8 cellular contexts compared by ENCODE assay signal in genomic region chr2:20584637-20585321, GRCh38.
DNase-seq lines count a peak whose midpoint lies in the region; ATAC-seq and TF ChIP-seq lines count a peak whose summit lies in the region.

No MANE protein-coding gene starts in this region.

- H3K9me3 ChIP-seq in SK-N-SH: no peaks in the 10 kb centered on the region
- peaks cover 0 to 9% (median 0%) of the 10 kb centered on the region in 3 donors for H3K9me3 ChIP-seq in gastroesophageal sphincter
- no peaks in the 10 kb centered on the region for H3K9me3 ChIP-seq in parathyroid adenoma (ENCODE audit: control insufficient read depth, low read length)

- H3K27ac ChIP-seq in SK-N-SH (ENCODE audit: low read depth in 2 of 2, low read length in 1 of 2) (peak overlapping the region; percentile 64 to 87), gastroesophageal sphincter (peak overlapping the region; percentile 0 to 88 (median 80)), parathyroid adenoma (peak overlapping the region; percentile 75)

- H3K4me3 Mint-ChIP-seq in CD14-positive monocyte: no peak overlapping the region

- H3K4me1 Mint-ChIP-seq in CD14-positive monocyte: no peaks in the 10 kb centered on the region

- H3K9ac ChIP-seq in SK-N-SH (peak overlapping the region; percentile 66; the same call in 1 of the 2 replicates), parathyroid adenoma (no peak overlapping the region)

- TF ChIP-seq EP300 in SK-N-SH (IDR thresholded peaks at IDR 0.05; ENCODE audit: borderline replicate concordance in 1 of 2, low read depth in 1 of 2, low read length in 1 of 2) (peak in 1 of 2 experiments; percentile 97; a peak in 2 of 4 replicates), gastroesophageal sphincter (IDR thresholded peaks at IDR 0.05) (no peak)

- H2AFZ ChIP-seq in SK-N-SH (ENCODE audit: low read depth): peak overlapping the region; percentile 25; the same call in 1 of the 2 replicates
- peak overlapping the region; percentile 18 for H2AFZ ChIP-seq in parathyroid adenoma

- intact Hi-C loops in CD14-positive monocyte (cut with micrococcal nuclease): no loop called here

- peaks cover 2 to 15% (median 8%) of the 10 kb centered on the region in 7 donors for H3K9me3 Mint-ChIP-seq in CD14-positive monocyte

- TF ChIP-seq CTCF in CD14-positive monocyte (IDR thresholded peaks at IDR 0.05) (no peak), SK-N-SH (IDR thresholded peaks at IDR 0.05) (no peak), gastroesophageal sphincter (IDR thresholded peaks at IDR 0.05) (no peak), parathyroid adenoma (IDR thresholded peaks at IDR 0.05) (no peak)

- H4K20me1 ChIP-seq in SK-N-SH (ENCODE audit: insufficient read depth): no peaks in the 10 kb centered on the region

- no peaks in the 10 kb centered on the region for H3K36me3 ChIP-seq in SK-N-SH (replicated peaks in 1 of 2; ENCODE audit: control insufficient read depth in 1 of 2, insufficient read depth in 2 of 2, low read length in 1 of 2)
- no peaks in the 10 kb centered on the region for H3K36me3 ChIP-seq in gastroesophageal sphincter
- no peaks in the 10 kb centered on the region for H3K36me3 ChIP-seq in parathyroid adenoma (ENCODE audit: control insufficient read depth, insufficient read depth, low read length)

- ATAC-seq in gastroesophageal sphincter (peak; percentile 93), GM19328 (IDR thresholded peaks at IDR 0.05; ENCODE audit: unreplicated experiment) (no peak)

- TF ChIP-seq POLR2A in gastroesophageal sphincter (IDR thresholded peaks at IDR 0.05): no peak

- peaks cover 26% of the 10 kb centered on the region for H3F3A ChIP-seq in SK-N-SH (replicated peaks; ENCODE audit: insufficient read depth)

- POLR2A ChIA-PET in SK-N-SH (lab: Yijun Ruan, JAX): interaction anchor here (1.8 kb wide), 1 partner anchor 138 kb away, joined by 4 read pairs; the partner anchor contains the start of gene RHOB

- no peaks in the 10 kb centered on the region for H3K36me3 Mint-ChIP-seq in CD14-positive monocyte

- DNase-seq in CD14-positive monocyte (ENCODE audit: low spot score) (peak; percentile 14), SK-N-SH (no peak), NCI-H1930 (lab: John Stamatoyannopoulos, UW) (no peak), HUDEP-2 (lab: John Stamatoyannopoulos, UW; ENCODE audit: unreplicated experiment in 76 of 76) (no peak)
- no peak for DNase-seq in stimulated activated CD4-positive, alpha-beta T cell treated with anti-CD3 and anti-CD28 coated beads, Interleukin-15, amount 100 ng/mL, for 24 hours

- H3K4me2 ChIP-seq in SK-N-SH (peak overlapping the region; percentile 66), parathyroid adenoma (ENCODE audit: low read length) (no peak overlapping the region)

- no peak overlapping the region for H3K27ac Mint-ChIP-seq in CD14-positive monocyte

- CTCF ChIA-PET in SK-N-SH (lab: Yijun Ruan, JAX): interaction anchor here (1.0 to 1.8 kb wide), 3 partner anchors 14 to 66 kb away, joined by 3 to 5 read pairs (median 4); partner anchors contain the start of gene HS1BP3

- TF ChIP-seq RAD21 in SK-N-SH (IDR thresholded peaks at IDR 0.05; ENCODE audit: low read length): no peak

- H3K79me2 ChIP-seq in SK-N-SH (ENCODE audit: insufficient read depth): no peaks in the 10 kb centered on the region
- no peaks in the 10 kb centered on the region for H3K79me2 ChIP-seq in parathyroid adenoma

- 65% methylated on average over 8 of the region's 9 CpGs for WGBS in SK-N-SH (ENCODE audit: low lambda C conversion rate)
- 33 to 77% methylated on average over 3 to 5 of the region's 9 CpGs for WGBS in gastroesophageal sphincter (ENCODE audit: low coverage in 1 of 2), 2 donors

- H3K27me3 Mint-ChIP-seq in CD14-positive monocyte (ENCODE audit: low read depth in 3 of 3): peaks cover 2 to 13% (median 3%) of the 10 kb centered on the region in 3 donors

- H3K27me3 ChIP-seq in SK-N-SH (ENCODE audit: insufficient read depth) (no peaks in the 10 kb centered on the region), gastroesophageal sphincter (no peaks in the 10 kb centered on the region), parathyroid adenoma (ENCODE audit: control insufficient read depth, insufficient read depth, low read length) (no peaks in the 10 kb centered on the region)

- no peaks in the 10 kb centered on the region for H3K9me2 ChIP-seq in SK-N-SH

- H3K4me3 ChIP-seq in SK-N-SH (ENCODE audit: low read depth in 2 of 2, low read length in 1 of 2) (peak overlapping the region in 1 of 2 experiments; percentile 49; a peak in 1 of 4 replicates), gastroesophageal sphincter (no peak overlapping the region), parathyroid adenoma (ENCODE audit: low read depth, low read length) (no peak overlapping the region)

- H3K4me1 ChIP-seq in SK-N-SH (ENCODE audit: control insufficient read depth in 1 of 2, insufficient read depth in 2 of 2, low read depth in 1 of 2, low read length in 1 of 2) (peaks cover 24 to 29% of the 10 kb centered on the region in 2 experiments; a peak in 3 of 4 replicates), gastroesophageal sphincter (peaks cover 0 to 56% (median 29%) of the 10 kb centered on the region in 3 donors), parathyroid adenoma (peaks cover 18% of the 10 kb centered on the region)

TF ChIP-seq in SK-N-SH, 30 proteins besides CTCF, POLR2A, EP300 and RAD21 (continues in another document):
- TF ChIP-seq RCOR1 (IDR thresholded peaks at IDR 0.05; ENCODE audit: low read length) (no peak), ZBTB33 (IDR thresholded peaks at IDR 0.05; ENCODE audit: borderline replicate concordance, low read depth) (no peak), FOXM1 (IDR thresholded peaks at IDR 0.05; ENCODE audit: low read depth) (peak; percentile 84; the same call in 1 of the 2 replicates), TEAD4 (IDR thresholded peaks at IDR 0.05; ENCODE audit: borderline replicate concordance, insufficient read depth) (peak; percentile 100), REST (IDR thresholded peaks at IDR 0.05; ENCODE audit: low read depth, low read length) (peak; percentile 61), GABPA (IDR thresholded peaks at IDR 0.05; ENCODE audit: low read depth) (no peak; the same call in 1 of the 2 replicates), FOSL2 (IDR thresholded peaks at IDR 0.05; ENCODE audit: borderline replicate concordance, low read depth) (peak; percentile 86), FOXJ3 (CRISPR knock-in tag; IDR thresholded peaks at IDR 0.05) (no peak), NFIC (IDR thresholded peaks at IDR 0.05; ENCODE audit: borderline replicate concordance) (peak; percentile 90; the same call in 1 of the 2 replicates), SIN3A (IDR thresholded peaks at IDR 0.05; ENCODE audit: borderline replicate concordance, low read depth, low read length) (peak; percentile 70; the same call in 1 of the 2 replicates), POLR2AphosphoS5 (IDR thresholded peaks at IDR 0.05; ENCODE audit: low read depth, low read length) (peak; percentile 92), EZH2phosphoT487 (IDR thresholded peaks at IDR 0.05; ENCODE audit: borderline replicate concordance, low read depth) (no peak), MAX (IDR thresholded peaks at IDR 0.05; ENCODE audit: low read depth) (peak; percentile 98), SMC3 (IDR thresholded peaks at IDR 0.05; ENCODE audit: low read depth, low read length) (no peak), JUND (IDR thresholded peaks at IDR 0.05) (peak; percentile 99), RFX5 (IDR thresholded peaks at IDR 0.05; ENCODE audit: low read length) (no peak), TAF1 (IDR thresholded peaks at IDR 0.05; ENCODE audit: borderline replicate concordance, low read depth, low read length) (peak; percentile 11; the same call in 1 of the 2 replicates)
